8 cellular contexts compared by ENCODE assay signal in genomic region chr10:70887804-70888800, GRCh38. TPM values are rescaled to one million over a fixed set of nuclear protein-coding genes. Genes with fewer than 3 reads are reported as not detected.
DNase-seq lines count a peak whose midpoint lies in the region; ATAC-seq and TF ChIP-seq lines count a peak whose summit lies in the region.

TSS of gene PCBD1 (minus strand) at chr10:70888565. CDS start at chr10:70888533, 32 bp downstream.

- TF ChIP-seq CTCF in AG09309 (IDR thresholded peaks at IDR 0.05; ENCODE audit: control insufficient read depth, insufficient read depth, low read depth, low read length, missing control alignments), result no peak

- H3K27me3 ChIP-seq in esophagus (ENCODE audit: control insufficient read depth in 1 of 2, insufficient read depth in 2 of 2, low read length in 2 of 2) (no peaks in the 10 kb centered on the region), muscle layer of duodenum (ENCODE audit: low read depth, low read length) (no peaks in the 10 kb centered on the region)

- no peaks in the 10 kb centered on the region for H3K9me3 ChIP-seq in esophagus (ENCODE audit: control insufficient read depth in 2 of 2, insufficient read depth in 1 of 2, low read depth in 1 of 2, low read length in 1 of 2)
- no peaks in the 10 kb centered on the region for H3K9me3 ChIP-seq in muscle layer of duodenum (ENCODE audit: control insufficient read depth in 1 of 2, low read length in 2 of 2)

- H3K27ac ChIP-seq in esophagus (ENCODE audit: low read depth in 2 of 2, low read length in 1 of 2) (peak within 1 kb of the TSS; percentile 81 to 90), muscle layer of duodenum (ENCODE audit: low read length) (peak within 1 kb of the TSS; percentile 39)

- H3K4me3 ChIP-seq in AG09309 (ENCODE audit: control insufficient read depth, low read depth, low read length) (peak within 1 kb of the TSS; percentile 62), esophagus (ENCODE audit: low read depth in 1 of 2, low read length in 2 of 2) (peak within 1 kb of the TSS; percentile 57 to 79), muscle layer of duodenum (ENCODE audit: low read depth in 1 of 2, low read length in 2 of 2) (peak within 1 kb of the TSS; percentile 68 to 77)

- no peak for DNase-seq in AG09309 (ENCODE audit: low read depth)
- DNase-seq in NOMO-1 treated with dmso at 0.1 percent for 144 hours (lab: John Stamatoyannopoulos, UW; ENCODE audit: unreplicated experiment), result peak; percentile 36
- DNase-seq in activated T-cell treated with anti-CD3 and anti-CD28 coated beads for 48 hours (ENCODE audit: low read depth), result peak; percentile 63
- DNase-seq in stimulated activated CD8-positive, alpha-beta memory T cell treated with anti-CD3 and anti-CD28 coated beads, Interleukin-7, amount 100 ng/mL, for 24 hours (ENCODE audit: low read depth), result peak; percentile 30

- 0% methylated on average over 63 to 85 of the region's 85 CpGs for WGBS in esophagus, 2 donors

- peak; percentile 69 for ATAC-seq in GM18873 (IDR thresholded peaks at IDR 0.05; ENCODE audit: low FRiP score, unreplicated experiment)
- ATAC-seq in HG03139 (IDR thresholded peaks at IDR 0.05; ENCODE audit: unreplicated experiment), result peak; percentile 63

- H3K4me1 ChIP-seq in esophagus (ENCODE audit: control insufficient read depth in 2 of 2, insufficient read depth in 2 of 2, low read length in 1 of 2) (peaks cover 6 to 14% of the 10 kb centered on the region in 2 donors), muscle layer of duodenum (ENCODE audit: control insufficient read depth in 1 of 2, insufficient read depth in 2 of 2, low read length in 2 of 2) (peaks cover 8 to 28% of the 10 kb centered on the region in 2 donors)

- H3K36me3 ChIP-seq in esophagus (ENCODE audit: control insufficient read depth in 2 of 2, insufficient read depth in 2 of 2, low read length in 1 of 2) (peaks cover 0 to 7% of the 10 kb centered on the region in 2 donors), muscle layer of duodenum (ENCODE audit: control insufficient read depth in 1 of 2, insufficient read depth in 2 of 2, low read length in 2 of 2) (peaks cover 15 to 22% of the 10 kb centered on the region in 2 donors)

RNA-seq across cellular contexts. Expression of gene PCBD1, which starts in this region (rescaled TPM):
- polyA plus RNA-seq in esophagus, result 10 to 100 TPM; 42.5 to 60.4 TPM
